27 cellular contexts compared by ENCODE assay signal in the genomic region with DNA sequence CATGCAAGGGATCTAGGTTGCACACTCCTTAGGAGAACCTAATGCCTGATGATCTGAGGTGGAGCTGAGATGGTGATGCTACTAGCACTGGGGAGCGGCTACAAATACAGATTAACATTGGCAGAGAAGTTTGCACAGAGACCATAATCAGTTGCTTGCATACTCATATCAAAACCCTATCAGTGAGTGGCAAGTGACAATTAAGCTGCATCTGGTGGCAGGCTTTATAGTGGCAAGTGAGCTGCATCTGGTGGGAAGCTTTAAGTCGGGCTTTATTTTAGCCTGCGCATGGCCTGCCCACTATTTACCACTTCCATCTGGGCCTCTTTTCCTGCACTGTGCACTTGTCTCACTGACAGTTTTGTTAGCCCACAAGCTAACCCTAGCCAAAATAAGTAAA.
"Had no signal": no experiment of that assay in that cellular context is flagged by ENCODE, and none has a peak within 500 bp of the region (broad histone marks: within the 10 kb centered on the region; RNA-seq: fewer than 3 reads in every experiment).

No MANE protein-coding gene starts in this region.

- H3K4me3 Mint-ChIP-seq: activated CD4-positive, alpha-beta T cell treated with anti-CD3 and anti-CD28 coated beads for 36 hours; activated CD8-positive, alpha-beta T cell treated with anti-CD3 and anti-CD28 coated beads, Interleukin-2, amount 10 ng/mL, durations not matched to agents 7 days and 5 days; activated naive CD4-positive, alpha-beta T cell treated with anti-CD3 and anti-CD28 coated beads, Interleukin-2, amount 10 ng/mL, durations not matched to agents 7 days and 5 days; activated naive CD8-positive, alpha-beta T cell treated with anti-CD3 and anti-CD28 coated beads, Interleukin-2, amount 10 ng/mL, durations not matched to agents 7 days and 5 days; brain; stimulated activated memory B cell treated with anti-CD40 and anti-IgM and Interleukin-4, amounts not matched to agents 10 μg/mL and 1 μg/mL and 100 μg/mL, for 72 hours; T-helper 2 cell treated with Interferon-gamma antibody and Interleukin-4, amounts not matched to agents 5 μg/mL and 100 μg/mL, for 36 hours had no signal

- H3K4me3 ChIP-seq: ascending aorta, cardiac muscle cell, coronary artery, ovary, prostate gland, skin epidermis, suprapubic skin, tibial artery, upper lobe of right lung had no signal

- ATAC-seq: activated CD4-positive, alpha-beta T cell treated with anti-CD3 and anti-CD28 coated beads for 36 hours; activated CD8-positive, alpha-beta T cell treated with anti-CD3 and anti-CD28 coated beads, Interleukin-2, amount 10 ng/mL, durations not matched to agents 7 days and 5 days; effector memory CD8-positive, alpha-beta T cell; left cardiac atrium; sciatic nerve; stimulated activated memory B cell treated with anti-CD40 and anti-IgM and Interleukin-4, amounts not matched to agents 10 μg/mL and 1 μg/mL and 100 μg/mL, for 72 hours; upper lobe of right lung had no signal

- H3K9me3 ChIP-seq: ascending aorta, ovary, prostate gland, suprapubic skin, tibial artery, upper lobe of right lung had no signal

- H3K4me1 Mint-ChIP-seq: activated naive CD4-positive, alpha-beta T cell treated with anti-CD3 and anti-CD28 coated beads, Interleukin-2, amount 10 ng/mL, durations not matched to agents 7 days and 5 days had no signal

- H3K27ac Mint-ChIP-seq: activated CD4-positive, alpha-beta T cell treated with anti-CD3 and anti-CD28 coated beads for 36 hours; activated CD8-positive, alpha-beta T cell treated with anti-CD3 and anti-CD28 coated beads, Interleukin-2, amount 10 ng/mL, durations not matched to agents 7 days and 5 days; activated naive CD4-positive, alpha-beta T cell treated with anti-CD3 and anti-CD28 coated beads, Interleukin-2, amount 10 ng/mL, durations not matched to agents 7 days and 5 days; activated naive CD8-positive, alpha-beta T cell treated with anti-CD3 and anti-CD28 coated beads, Interleukin-2, amount 10 ng/mL, durations not matched to agents 7 days and 5 days; effector memory CD8-positive, alpha-beta T cell; stimulated activated memory B cell treated with anti-CD40 and anti-IgM and Interleukin-4, amounts not matched to agents 10 μg/mL and 1 μg/mL and 100 μg/mL, for 72 hours; T-helper 2 cell treated with Interferon-gamma antibody and Interleukin-4, amounts not matched to agents 5 μg/mL and 100 μg/mL, for 36 hours had no signal

- H3K36me3 Mint-ChIP-seq: activated naive CD4-positive, alpha-beta T cell treated with anti-CD3 and anti-CD28 coated beads, Interleukin-2, amount 10 ng/mL, durations not matched to agents 7 days and 5 days had no signal

- H3K36me3 ChIP-seq: ascending aorta, cardiac muscle cell, ovary, prostate gland, suprapubic skin, tibial artery, upper lobe of right lung had no signal

- H3K27me3 ChIP-seq: ascending aorta, cardiac muscle cell, ovary, suprapubic skin, tibial artery, upper lobe of right lung had no signal

- DNase-seq: activated CD4-positive, alpha-beta T cell treated with anti-CD3 and anti-CD28 coated beads for 36 hours; activated CD4-positive, CD25-positive, alpha-beta regulatory T cell; activated CD8-positive, alpha-beta T cell treated with anti-CD3 and anti-CD28 coated beads, Interleukin-2, amount 10 ng/mL, durations not matched to agents 7 days and 5 days; activated gamma-delta T cell; activated naive CD4-positive, alpha-beta T cell treated with anti-CD3 and anti-CD28 coated beads, Interleukin-2, amount 10 ng/mL, durations not matched to agents 7 days and 5 days; activated naive CD8-positive, alpha-beta T cell treated with anti-CD3 and anti-CD28 coated beads, Interleukin-2, amount 10 ng/mL, durations not matched to agents 7 days and 5 days; activated T-cell treated with anti-CD3 and anti-CD28 coated beads, Interleukin-2, amount 50 U/mL, for 1 hour; effector memory CD8-positive, alpha-beta T cell; head of caudate nucleus; hippocampal formation; left cardiac atrium; mammary epithelial cell; ovary; retina; stimulated activated CD4-positive, alpha-beta T cell treated with anti-CD3 and anti-CD28 coated beads, Interleukin-4, amount 100 ng/mL, for 24 hours; tibial artery; upper lobe of right lung had no signal

- H3K9me3 Mint-ChIP-seq: activated naive CD4-positive, alpha-beta T cell treated with anti-CD3 and anti-CD28 coated beads, Interleukin-2, amount 10 ng/mL, durations not matched to agents 7 days and 5 days; activated naive CD8-positive, alpha-beta T cell treated with anti-CD3 and anti-CD28 coated beads, Interleukin-2, amount 10 ng/mL, durations not matched to agents 7 days and 5 days; effector memory CD8-positive, alpha-beta T cell; T-helper 2 cell treated with Interferon-gamma antibody and Interleukin-4, amounts not matched to agents 5 μg/mL and 100 μg/mL, for 36 hours had no signal

- H3K4me1 ChIP-seq: ascending aorta, prostate gland, suprapubic skin, upper lobe of right lung had no signal

- H3K27me3 Mint-ChIP-seq: activated CD4-positive, alpha-beta T cell treated with anti-CD3 and anti-CD28 coated beads for 36 hours; activated naive CD4-positive, alpha-beta T cell treated with anti-CD3 and anti-CD28 coated beads, Interleukin-2, amount 10 ng/mL, durations not matched to agents 7 days and 5 days; activated naive CD8-positive, alpha-beta T cell treated with anti-CD3 and anti-CD28 coated beads, Interleukin-2, amount 10 ng/mL, durations not matched to agents 7 days and 5 days; brain; effector memory CD8-positive, alpha-beta T cell; stimulated activated memory B cell treated with anti-CD40 and anti-IgM and Interleukin-4, amounts not matched to agents 10 μg/mL and 1 μg/mL and 100 μg/mL, for 72 hours had no signal

- H3K27ac ChIP-seq: ascending aorta, coronary artery, ovary, prostate gland, skin epidermis, suprapubic skin, tibial artery, upper lobe of right lung had no signal
